ENCODE assay signal across 19 cellular contexts in genomic region chr3:62755285-62755684, GRCh38.
DNase-seq lines count a peak whose midpoint lies in the region.
"Had no signal": no experiment of that assay in that cellular context is flagged by ENCODE, and none has a peak within 500 bp of the region (broad histone marks: within the 10 kb centered on the region; RNA-seq: fewer than 3 reads in every experiment).

No MANE protein-coding gene starts in this region.

- peak overlapping the region; percentile 1 for H3K4me3 ChIP-seq in endocrine pancreas (ENCODE audit: control insufficient read depth, insufficient read depth, low read length)
- H3K4me3 ChIP-seq: pancreas, SJSA1, smooth muscle cell, upper lobe of right lung had no signal

- no peaks in the 10 kb centered on the region for H3K27me3 ChIP-seq in endocrine pancreas (ENCODE audit: control insufficient read depth, insufficient read depth, low read length)
- H3K27me3 ChIP-seq: pancreas, SJSA1, upper lobe of right lung had no signal

- no peaks in the 10 kb centered on the region for H3K9me3 ChIP-seq in endocrine pancreas (ENCODE audit: control insufficient read depth, low read length)
- H3K9me3 ChIP-seq: pancreas, SJSA1, upper lobe of right lung had no signal

- H3K9ac ChIP-seq in endocrine pancreas (ENCODE audit: control insufficient read depth, insufficient read depth, low read length): peak overlapping the region; percentile 30

- H3K4me1 ChIP-seq in endocrine pancreas (ENCODE audit: control insufficient read depth, insufficient read depth, low read length): peaks cover 5% of the 10 kb centered on the region
- H3K4me1 ChIP-seq: pancreas, SJSA1, upper lobe of right lung had no signal

- peak; percentile 57 for DNase-seq in COLO829 (ENCODE audit: low spot score)
- peak; percentile 11 for DNase-seq in HPDE6-E6E7 (ENCODE audit: extremely low spot score)
- peak; percentile 2 for DNase-seq in NCI-H510A (lab: John Stamatoyannopoulos, UW)
- DNase-seq in effector CD4-positive, alpha-beta T cell: no peak
- DNase-seq in DMS 273 (lab: John Stamatoyannopoulos, UW; ENCODE audit: unreplicated experiment): no peak
- DNase-seq in T-helper 1 cell: no peak
- no peak for DNase-seq in NCI-H526 (lab: John Stamatoyannopoulos, UW)
- DNase-seq: activated CD4-positive, alpha-beta memory T cell treated with anti-CD3 and anti-CD28 coated beads, Interleukin-2, amount 10 ng/mL, durations not matched to agents 7 days and 5 days; amniotic stem cell; DMS53; IMR-90; left colon; NCI-H1048; pancreas; stimulated activated naive B cell treated with anti-CD40 and anti-IgM and Interleukin-4, amounts not matched to agents 10 μg/mL and 1 μg/mL and 100 μg/mL, for 72 hours; upper lobe of right lung had no signal

- H3K36me3 ChIP-seq in endocrine pancreas (ENCODE audit: control insufficient read depth, insufficient read depth, low read length): no peaks in the 10 kb centered on the region
- H3K36me3 ChIP-seq: pancreas, SJSA1, upper lobe of right lung had no signal

Comparison
In these comparisons a context has a peak if more than half of its experiments do, and no peak if none do; other contexts are left out.
1. DNase-seq: peak in COLO829 (single experiment), HPDE6-E6E7 (single experiment) and NCI-H510A (single experiment); none in effector CD4-positive, alpha-beta T cell (single experiment), DMS 273 (single experiment), T-helper 1 cell (0 of 5) and NCI-H526 (0 of 2).